1 cellular context compared by ENCODE assay signal in genomic region chr6:11042750-11043551, GRCh38.
A peak's percentile ranks its signal among the peaks of the same experiment; 100 is the strongest.
TF ChIP-seq lines count a peak whose summit lies in the region.

No MANE protein-coding gene starts in this region.

TF ChIP-seq in HepG2, 621 proteins besides CTCF, POLR2A, EP300 and RAD21 (continued from another document and continues in another):
- TF ChIP-seq ZNF646 (CRISPR knock-in tag; IDR thresholded peaks at IDR 0.05) (peak; percentile 93), GATAD1 (CRISPR knock-in tag; IDR thresholded peaks at IDR 0.05) (no peak), DNMT3B (CRISPR knock-in tag; conservative IDR thresholded peaks at IDR 0.05) (no peak), FOXK2 (IDR thresholded peaks at IDR 0.05) (no peak), ZNF407 (CRISPR knock-in tag; IDR thresholded peaks at IDR 0.05; ENCODE audit: not compliant biosample characterization) (no peak), ETS1 (CRISPR knock-in tag; IDR thresholded peaks at IDR 0.05) (no peak), CCAR2 (optimal IDR thresholded peaks at IDR 0.05; ENCODE audit: low read depth, low read length) (peak; percentile 20), RARA (CRISPR knock-in tag; IDR thresholded peaks at IDR 0.05) (0 out of 2 replicates have a peak, but pooled peaks have one; percentile 5), ARID2 (CRISPR knock-in tag; IDR thresholded peaks at IDR 0.05; ENCODE audit: borderline replicate concordance) (peak; percentile 30; the same call in 1 of the 2 replicates), ATAD3A (CRISPR knock-in tag; IDR thresholded peaks at IDR 0.05) (no peak), TFE3 (CRISPR knock-in tag; IDR thresholded peaks at IDR 0.05) (no peak), TAF15 (IDR thresholded peaks at IDR 0.05; ENCODE audit: low read depth, low read length, poor library complexity, severe bottlenecking) (no peak), KLF16 (CRISPR knock-in tag; IDR thresholded peaks at IDR 0.05) (no peak), HCFC1 (IDR thresholded peaks at IDR 0.05; ENCODE audit: low read depth, low read length) (no peak), SIX4 (CRISPR knock-in tag; IDR thresholded peaks at IDR 0.05) (no peak), ZNF275 (CRISPR knock-in tag; IDR thresholded peaks at IDR 0.05; ENCODE audit: borderline replicate concordance) (0 out of 2 replicates have a peak, but pooled peaks have one; percentile 22), TMF1 (CRISPR knock-in tag; IDR thresholded peaks at IDR 0.05; ENCODE audit: low read depth) (no peak), ZKSCAN1 (IDR thresholded peaks at IDR 0.05; ENCODE audit: low read length) (peak; percentile 94), ZNF891 (CRISPR knock-in tag; IDR thresholded peaks at IDR 0.05) (no peak), ZNF747 (CRISPR knock-in tag; IDR thresholded peaks at IDR 0.05; ENCODE audit: borderline replicate concordance) (no peak), U2AF1 (optimal IDR thresholded peaks at IDR 0.05; ENCODE audit: low read depth, low read length) (peak; percentile 22), PLSCR1 (CRISPR knock-in tag; IDR thresholded peaks at IDR 0.05; ENCODE audit: borderline replicate concordance) (no peak), BATF2 (CRISPR knock-in tag; IDR thresholded peaks at IDR 0.05) (0 out of 2 replicates have a peak, but pooled peaks have one; percentile 13), ZNF780A (CRISPR knock-in tag; IDR thresholded peaks at IDR 0.05) (no peak), ZNF570 (CRISPR knock-in tag; IDR thresholded peaks at IDR 0.05; ENCODE audit: borderline replicate concordance) (no peak), ZNF768 (CRISPR knock-in tag; IDR thresholded peaks at IDR 0.05) (no peak), KAT7 (CRISPR knock-in tag; IDR thresholded peaks at IDR 0.05; ENCODE audit: borderline replicate concordance) (peak; percentile 58; the same call in 1 of the 2 replicates), ATM (IDR thresholded peaks at IDR 0.05; ENCODE audit: borderline replicate concordance) (no peak), ZNF430 (CRISPR knock-in tag; IDR thresholded peaks at IDR 0.05) (no peak), KLF15 (CRISPR knock-in tag; IDR thresholded peaks at IDR 0.05; ENCODE audit: borderline replicate concordance) (no peak), SP2 (CRISPR knock-in tag; IDR thresholded peaks at IDR 0.05) (no peak)
